ENCODE assay signal across 9 cellular contexts in the genomic region with DNA sequence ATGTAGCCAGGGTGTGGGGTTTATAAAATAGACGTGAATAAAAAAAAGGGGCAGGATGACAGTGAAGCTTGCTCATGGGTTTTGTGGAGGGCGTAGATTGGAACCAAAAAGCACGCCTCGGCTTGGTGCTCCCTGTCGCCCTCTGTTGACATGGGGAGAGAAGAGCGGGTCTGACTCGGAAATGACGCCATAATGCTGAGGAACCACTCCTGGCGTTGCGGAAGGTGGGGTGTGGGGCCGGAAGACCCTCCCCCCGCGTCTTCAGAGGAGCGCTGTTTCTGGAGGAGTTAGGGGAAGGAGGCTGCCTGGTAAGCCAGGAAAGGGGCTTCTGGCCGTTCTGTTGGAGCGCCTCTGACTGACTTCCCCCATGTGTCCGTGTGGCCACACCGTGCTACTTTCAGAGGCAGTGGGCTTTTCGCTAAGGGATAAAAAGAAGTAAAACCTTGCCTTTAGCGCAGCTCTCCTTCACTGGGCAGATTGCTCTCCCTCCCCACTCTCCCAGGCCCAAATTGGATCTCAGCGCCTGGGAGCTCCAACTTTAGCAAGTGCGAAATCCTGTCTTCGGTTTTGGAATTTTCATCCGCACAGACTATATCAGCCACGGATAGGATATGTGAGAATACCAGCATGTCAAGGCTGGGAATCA. TPM values are rescaled to one million over a fixed set of nuclear protein-coding genes. Genes with fewer than 3 reads are reported as not detected.
DNase-seq lines count a peak whose midpoint lies in the region; ATAC-seq, FAIRE-seq and TF ChIP-seq lines count a peak whose summit lies in the region.
"Had no signal": no experiment of that assay in that cellular context is flagged by ENCODE, and none has a peak within 500 bp of the region (broad histone marks: within the 10 kb centered on the region; RNA-seq: fewer than 3 reads in every experiment).

No MANE protein-coding gene starts in this region.

- intact Hi-C loops in lower leg skin (cut with DNase I; ENCODE audit: low total_unique reads) = loop anchor here (10.0 kb wide), 1 partner anchor 1562 kb away; no protein-coding TSS in a partner anchor

- 35% methylated on average over 25 of the region's 25 CpGs for WGBS in A549 (ENCODE audit: missing lambda C conversion rate)
- WGBS in lower leg skin, 2 donors = 15 to 27% methylated on average over 25 of the region's 25 CpGs

- peaks cover 0 to 5% of the 10 kb centered on the region in 2 donors for H3K36me3 ChIP-seq in duodenal mucosa (ENCODE audit: control insufficient read depth in 1 of 2, insufficient read depth in 2 of 2, low read length in 2 of 2)

- peak overlapping the region; percentile 90 for H3K4me2 ChIP-seq in A549

- DNase-seq in A549 (ENCODE audit: low read depth in 1 of 2, low spot score in 1 of 2) (peak; percentile 68 to 84), NCI-H446 treated with DMSO at 0.1 percent for 48 hours (lab: John Stamatoyannopoulos, UW) (peak; percentile 82), lower leg skin (ENCODE audit: low spot score in 2 of 2) (peak; percentile 64 to 95)
- DNase-seq in activated CD4-positive, alpha-beta T cell treated with anti-CD3 and anti-CD28 coated beads, Interleukin-2, amount 50 U/mL, for 48 hours = peak; percentile 79 to 85
- peak; percentile 85 for DNase-seq in stimulated activated CD4-positive, alpha-beta T cell treated with anti-CD3 and anti-CD28 coated beads, Interleukin-4, amount 100 ng/mL, for 24 hours

- peak; percentile 30 to 35; a peak in 2 of 5 replicates for TF ChIP-seq RAD21 in A549 (conservative IDR thresholded peaks at IDR 0.05 in 1 of 2, IDR thresholded peaks at IDR 0.05 in 1 of 2)

- H3K4me3 ChIP-seq in A549 (peak overlapping the region; percentile 67), duodenal mucosa (ENCODE audit: low read depth in 1 of 2, low read length in 2 of 2) (peak overlapping the region; percentile 87 to 93), lower leg skin (ENCODE audit: low read depth, poor library complexity, severe bottlenecking) (peak overlapping the region; percentile 44)

- FAIRE-seq in A549 (lab: Jason Lieb, UNC) = no peak

- CTCF ChIA-PET in A549 (lab: Yijun Ruan, JAX) = interaction anchor here (0.8 to 2.5 kb wide), 10 partner anchors 10 to 72 kb away, joined by 3 to 8 read pairs (median 4); a partner anchor contains a TSS

- no peaks in the 10 kb centered on the region for H3K27me3 ChIP-seq in duodenal mucosa (ENCODE audit: control insufficient read depth in 1 of 2, insufficient read depth in 2 of 2, low read length in 2 of 2)

- peak; percentile 95 to 98 for ATAC-seq in A549
- ATAC-seq in GM18511 (IDR thresholded peaks at IDR 0.05; ENCODE audit: unreplicated experiment) = peak; percentile 95
- ATAC-seq in HG03045 (IDR thresholded peaks at IDR 0.05; ENCODE audit: unreplicated experiment) = peak; percentile 98

- H3K9me3 ChIP-seq in A549 (no peaks in the 10 kb centered on the region), duodenal mucosa (ENCODE audit: control insufficient read depth in 1 of 2, low read length in 2 of 2) (no peaks in the 10 kb centered on the region)

- peak; percentile 59 for TF ChIP-seq CTCF in A549 (IDR thresholded peaks at IDR 0.05)
- TF ChIP-seq CTCF in lower leg skin (IDR thresholded peaks at IDR 0.05) = peak in 1 of 3 donors; percentile 46

- no peaks in the 10 kb centered on the region for H3K4me1 ChIP-seq in A549
- H3K4me1 ChIP-seq in duodenal mucosa (ENCODE audit: control insufficient read depth in 1 of 2, insufficient read depth in 2 of 2, low read length in 2 of 2) = peaks cover 0 to 7% of the 10 kb centered on the region in 2 donors

- peak overlapping the region; percentile 82 to 87 for H3K9ac ChIP-seq in duodenal mucosa (ENCODE audit: low read depth in 1 of 2, low read length in 2 of 2)

- TF ChIP-seq POLR2A in A549 (IDR thresholded peaks at IDR 0.05; ENCODE audit: low read length) (peak; percentile 86), lower leg skin (IDR thresholded peaks at IDR 0.05) (no peak)

- POLR2A ChIA-PET in A549 (lab: Yijun Ruan, JAX) = interaction anchor here (1.7 kb wide), 1 partner anchor 72 kb away, joined by 4 read pairs; a partner anchor contains a TSS

- no peak for TF ChIP-seq EP300 in A549 (IDR thresholded peaks at IDR 0.05)

- peak overlapping the region; percentile 74 to 79 for H3K27ac ChIP-seq in A549
- H3K27ac ChIP-seq in duodenal mucosa (ENCODE audit: low read depth, low read length) = peak overlapping the region; percentile 23
- H3K27ac ChIP-seq: HL-60 had no signal

TF ChIP-seq in A549, 52 proteins besides CTCF, POLR2A, EP300 and RAD21 (continues in another document):
- TF ChIP-seq, protein P1, sequence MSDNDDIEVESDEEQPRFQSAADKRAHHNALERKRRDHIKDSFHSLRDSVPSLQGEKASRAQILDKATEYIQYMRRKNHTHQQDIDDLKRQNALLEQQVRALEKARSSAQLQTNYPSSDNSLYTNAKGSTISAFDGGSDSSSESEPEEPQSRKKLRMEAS (IDR thresholded peaks at IDR 0.05) = peak; percentile 77
- TF ChIP-seq SREBF2 (IDR thresholded peaks at IDR 0.05) (no peak), SMC3 (IDR thresholded peaks at IDR 0.05) (peak; percentile 41), ZNF302 (CRISPR knock-in tag; IDR thresholded peaks at IDR 0.05) (no peak), GATA3 (IDR thresholded peaks at IDR 0.05; ENCODE audit: borderline replicate concordance) (no peak), TP53 (CRISPR knock-in tag; IDR thresholded peaks at IDR 0.05) (no peak), FOSL2 (IDR thresholded peaks at IDR 0.05) (no peak), FOSL2 (CRISPR knock-in tag; IDR thresholded peaks at IDR 0.05) (no peak), NFE2L2 (conservative IDR thresholded peaks at IDR 0.05; ENCODE audit: low read length) (no peak), EHMT2 (IDR thresholded peaks at IDR 0.05; ENCODE audit: low read depth) (no peak), MAFK (IDR thresholded peaks at IDR 0.05; ENCODE audit: partially characterized antibody) (peak; percentile 39), MYC (IDR thresholded peaks at IDR 0.05; ENCODE audit: borderline replicate concordance, low read length) (no peak), CBX8 (IDR thresholded peaks at IDR 0.05) (no peak), RCOR1 (IDR thresholded peaks at IDR 0.05; ENCODE audit: low read depth, low read length) (no peak), KDM1A (IDR thresholded peaks at IDR 0.05; ENCODE audit: low read depth) (no peak), ZC3H11A (IDR thresholded peaks at IDR 0.05) (no peak), FOXS1 (CRISPR knock-in tag; IDR thresholded peaks at IDR 0.05) (no peak), RNF2 (IDR thresholded peaks at IDR 0.05; ENCODE audit: borderline replicate concordance, low read depth) (no peak)
- TF ChIP-seq, protein P2, sequence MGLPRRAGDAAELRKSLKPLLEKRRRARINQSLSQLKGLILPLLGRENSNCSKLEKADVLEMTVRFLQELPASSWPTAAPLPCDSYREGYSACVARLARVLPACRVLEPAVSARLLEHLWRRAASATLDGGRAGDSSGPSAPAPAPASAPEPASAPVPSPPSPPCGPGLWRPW (IDR thresholded peaks at IDR 0.05) = no peak
- TF ChIP-seq, protein P3, sequence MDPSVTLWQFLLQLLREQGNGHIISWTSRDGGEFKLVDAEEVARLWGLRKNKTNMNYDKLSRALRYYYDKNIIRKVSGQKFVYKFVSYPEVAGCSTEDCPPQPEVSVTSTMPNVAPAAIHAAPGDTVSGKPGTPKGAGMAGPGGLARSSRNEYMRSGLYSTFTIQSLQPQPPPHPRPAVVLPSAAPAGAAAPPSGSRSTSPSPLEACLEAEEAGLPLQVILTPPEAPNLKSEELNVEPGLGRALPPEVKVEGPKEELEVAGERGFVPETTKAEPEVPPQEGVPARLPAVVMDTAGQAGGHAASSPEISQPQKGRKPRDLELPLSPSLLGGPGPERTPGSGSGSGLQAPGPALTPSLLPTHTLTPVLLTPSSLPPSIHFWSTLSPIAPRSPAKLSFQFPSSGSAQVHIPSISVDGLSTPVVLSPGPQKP (IDR thresholded peaks at IDR 0.05; ENCODE audit: low read depth, low read length) = no peak
- TF ChIP-seq, protein P4, sequence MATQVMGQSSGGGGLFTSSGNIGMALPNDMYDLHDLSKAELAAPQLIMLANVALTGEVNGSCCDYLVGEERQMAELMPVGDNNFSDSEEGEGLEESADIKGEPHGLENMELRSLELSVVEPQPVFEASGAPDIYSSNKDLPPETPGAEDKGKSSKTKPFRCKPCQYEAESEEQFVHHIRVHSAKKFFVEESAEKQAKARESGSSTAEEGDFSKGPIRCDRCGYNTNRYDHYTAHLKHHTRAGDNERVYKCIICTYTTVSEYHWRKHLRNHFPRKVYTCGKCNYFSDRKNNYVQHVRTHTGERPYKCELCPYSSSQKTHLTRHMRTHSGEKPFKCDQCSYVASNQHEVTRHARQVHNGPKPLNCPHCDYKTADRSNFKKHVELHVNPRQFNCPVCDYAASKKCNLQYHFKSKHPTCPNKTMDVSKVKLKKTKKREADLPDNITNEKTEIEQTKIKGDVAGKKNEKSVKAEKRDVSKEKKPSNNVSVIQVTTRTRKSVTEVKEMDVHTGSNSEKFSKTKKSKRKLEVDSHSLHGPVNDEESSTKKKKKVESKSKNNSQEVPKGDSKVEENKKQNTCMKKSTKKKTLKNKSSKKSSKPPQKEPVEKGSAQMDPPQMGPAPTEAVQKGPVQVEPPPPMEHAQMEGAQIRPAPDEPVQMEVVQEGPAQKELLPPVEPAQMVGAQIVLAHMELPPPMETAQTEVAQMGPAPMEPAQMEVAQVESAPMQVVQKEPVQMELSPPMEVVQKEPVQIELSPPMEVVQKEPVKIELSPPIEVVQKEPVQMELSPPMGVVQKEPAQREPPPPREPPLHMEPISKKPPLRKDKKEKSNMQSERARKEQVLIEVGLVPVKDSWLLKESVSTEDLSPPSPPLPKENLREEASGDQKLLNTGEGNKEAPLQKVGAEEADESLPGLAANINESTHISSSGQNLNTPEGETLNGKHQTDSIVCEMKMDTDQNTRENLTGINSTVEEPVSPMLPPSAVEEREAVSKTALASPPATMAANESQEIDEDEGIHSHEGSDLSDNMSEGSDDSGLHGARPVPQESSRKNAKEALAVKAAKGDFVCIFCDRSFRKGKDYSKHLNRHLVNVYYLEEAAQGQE (IDR thresholded peaks at IDR 0.05) = no peak

RNA-seq across cellular contexts. Expression of a gene that starts 42.8 kb away (rescaled TPM):
- polyA plus RNA-seq in A549 (2011; rRNA removed) = 26.9 and 47.4 TPM in 2 replicates
- polyA plus RNA-seq in A549 (2012; cell fraction: cytosol; rRNA removed) = 3.1 and 3.9 TPM in 2 replicates
- 0.90 and 1.7 TPM in 2 replicates for polyA plus RNA-seq in A549 (2012; cell fraction: nucleus; rRNA removed)
- polyA plus RNA-seq in A549 (2017; fragmentation: RNase III; extraction: RNeasy Plus Mini Kit Qiagen cat#74134 plus additional on column Dnase treatment) = 7.8 to 11.0 TPM (median 9.6 TPM) in 3 replicates
- polyA minus RNA-seq in A549 (2011; rRNA and poly(A)+ RNA removed) = 7.9 and 9.5 TPM in 2 replicates
- total RNA-seq in lower leg skin = 1 to 10 TPM; 2.7 to 7.6 (median 4.2) TPM

RNA-seq across cellular contexts. Expression of a gene that starts 44.7 kb away (rescaled TPM):
- polyA plus RNA-seq in A549 (2011; rRNA removed) = 21.4 and 23.7 TPM in 2 replicates
- polyA plus RNA-seq in A549 (2012; cell fraction: cytosol; rRNA removed) = 6.0 and 6.3 TPM in 2 replicates
- 2.1 and 2.8 TPM in 2 replicates for polyA plus RNA-seq in A549 (2012; cell fraction: nucleus; rRNA removed)
- polyA plus RNA-seq in A549 (2017; fragmentation: RNase III; extraction: RNeasy Plus Mini Kit Qiagen cat#74134 plus additional on column Dnase treatment) = 13.8 to 15.2 TPM (median 14.8 TPM) in 3 replicates
- 2.6 and 3.9 TPM in 2 replicates for polyA minus RNA-seq in A549 (2011; rRNA and poly(A)+ RNA removed)
- total RNA-seq in lower leg skin = 1 to 10 TPM; 4.6 to 6.7 (median 5.4) TPM

Comparison
In these comparisons a context has a peak if more than half of its experiments do, and no peak if none do; other contexts are left out.
1. Peak in every context shown above with its lines: DNase-seq, ATAC-seq, H3K4me3 ChIP-seq and H3K27ac ChIP-seq.